ENCODE assay signal across 19 cellular contexts in genomic region chr1:64877598-64877997, GRCh38.
DNase-seq lines count a peak whose midpoint lies in the region; ATAC-seq and TF ChIP-seq lines count a peak whose summit lies in the region.
"Had no signal": no experiment of that assay in that cellular context is flagged by ENCODE, and none has a peak within 500 bp of the region (broad histone marks: within the 10 kb centered on the region; RNA-seq: fewer than 3 reads in every experiment).

No MANE protein-coding gene starts in this region.

- 81 to 100% methylated on average over 1 of the region's 1 CpG for WGBS in endodermal cell (ENCODE audit: insufficient coverage in 1 of 2, insufficient read length in 1 of 2), 2 experiments

- intact Hi-C loops in OCI-LY7 (cut with micrococcal nuclease; ENCODE audit: unreplicated experiment), result no loop called here

- no peaks in the 10 kb centered on the region for H3K27me3 ChIP-seq in endodermal cell (ENCODE audit: control insufficient read depth, insufficient read depth, low read length, poor library complexity, severe bottlenecking)
- H3K27me3 ChIP-seq: thyroid gland had no signal

- no peak overlapping the region for H3K4me3 ChIP-seq in OCI-LY7 (ENCODE audit: low read depth, low read length, poor library complexity, severe bottlenecking)
- H3K4me3 ChIP-seq in endodermal cell (ENCODE audit: low read length), result no peak overlapping the region
- H3K4me3 ChIP-seq: GM23248, thyroid gland had no signal

- peaks cover 68% of the 10 kb centered on the region for H3K4me1 Mint-ChIP-seq in activated naive CD8-positive, alpha-beta T cell (ENCODE audit: low read depth)
- H3K4me1 Mint-ChIP-seq in activated naive CD8-positive, alpha-beta T cell treated with anti-CD3 and anti-CD28 coated beads, Interleukin-2, amount 50 U/mL, for 24 hours, result peaks cover 63% of the 10 kb centered on the region
- H3K4me1 Mint-ChIP-seq in endodermal cell, result peaks cover 28% of the 10 kb centered on the region

- H2AFZ ChIP-seq in OCI-LY7 (ENCODE audit: low read length), result no peak overlapping the region
- H2AFZ ChIP-seq: GM23248 had no signal

- H3K9me2 ChIP-seq in OCI-LY7 (ENCODE audit: insufficient read depth, low read length), result no peaks in the 10 kb centered on the region

- H3K9me3 ChIP-seq in OCI-LY7 (ENCODE audit: low read length) (no peaks in the 10 kb centered on the region), endodermal cell (ENCODE audit: control insufficient read depth, low read length) (no peaks in the 10 kb centered on the region)
- H3K9me3 ChIP-seq: thyroid gland had no signal

- H3K27ac Mint-ChIP-seq in activated naive CD8-positive, alpha-beta T cell, result peak overlapping the region; percentile 5
- no peak overlapping the region for H3K27ac Mint-ChIP-seq in activated naive CD8-positive, alpha-beta T cell treated with anti-CD3 and anti-CD28 coated beads, Interleukin-2, amount 50 U/mL, for 24 hours
- peak overlapping the region; percentile 76 for H3K27ac Mint-ChIP-seq in endodermal cell
- H3K27ac Mint-ChIP-seq: nephron progenitor cell had no signal

- H3K36me3 ChIP-seq in OCI-LY7 (ENCODE audit: insufficient read depth, low read length) (peaks cover 86% of the 10 kb centered on the region), endodermal cell (ENCODE audit: control insufficient read depth, insufficient read depth, low read length) (peaks cover 9% of the 10 kb centered on the region)

- POLR2A ChIA-PET in OCI-LY7 (lab: Charles Lee), result interaction anchor here (0.5 to 2.3 kb wide), 5 partner anchors 8 to 1349 kb away, joined by 3 to 8 read pairs (median 4); no protein-coding TSS in a partner anchor

- no peak for ATAC-seq in activated naive CD8-positive, alpha-beta T cell treated with anti-CD3 and anti-CD28 coated beads, Interleukin-2, amount 50 U/mL, for 24 hours

- H3K27me3 Mint-ChIP-seq in activated naive CD8-positive, alpha-beta T cell, result no peaks in the 10 kb centered on the region
- H3K27me3 Mint-ChIP-seq in activated naive CD8-positive, alpha-beta T cell treated with anti-CD3 and anti-CD28 coated beads, Interleukin-2, amount 50 U/mL, for 24 hours, result no peaks in the 10 kb centered on the region
- no peaks in the 10 kb centered on the region for H3K27me3 Mint-ChIP-seq in endodermal cell (ENCODE audit: insufficient read depth)

- peak overlapping the region; percentile 48 for H3K4me3 Mint-ChIP-seq in activated naive CD8-positive, alpha-beta T cell
- H3K4me3 Mint-ChIP-seq in activated naive CD8-positive, alpha-beta T cell treated with anti-CD3 and anti-CD28 coated beads, Interleukin-2, amount 50 U/mL, for 24 hours, result no peak overlapping the region
- no peak overlapping the region for H3K4me3 Mint-ChIP-seq in endodermal cell
- H3K4me3 Mint-ChIP-seq: nephron progenitor cell had no signal

- no peaks in the 10 kb centered on the region for H3K79me2 ChIP-seq in OCI-LY7 (ENCODE audit: insufficient read depth, low read depth, low read length)

- BruUV-seq in OCI-LY7 (replicated peaks; lab: Mats Ljungman, UMichigan), result TSS peak; percentile 30

- no peaks in the 10 kb centered on the region for H3K4me1 ChIP-seq in OCI-LY7 (ENCODE audit: insufficient read depth, low read length, poor library complexity, severe bottlenecking)
- peaks cover 17% of the 10 kb centered on the region for H3K4me1 ChIP-seq in endodermal cell (ENCODE audit: control insufficient read depth, insufficient read depth, low read length)
- H3K4me1 ChIP-seq: thyroid gland had no signal

- TF ChIP-seq CTCF in OCI-LY7 (conservative IDR thresholded peaks at IDR 0.05; ENCODE audit: low read length) (no peak), endodermal cell (conservative IDR thresholded peaks at IDR 0.05) (no peak)

- H3K27ac ChIP-seq in OCI-LY7 (ENCODE audit: low read depth, low read length, poor library complexity, severe bottlenecking) (no peak overlapping the region), endodermal cell (ENCODE audit: low read depth, low read length) (no peak overlapping the region)
- H3K27ac ChIP-seq: GM23248, thyroid gland had no signal

- H3K36me3 Mint-ChIP-seq in activated naive CD8-positive, alpha-beta T cell, result peaks cover 19% of the 10 kb centered on the region
- H3K36me3 Mint-ChIP-seq in activated naive CD8-positive, alpha-beta T cell treated with anti-CD3 and anti-CD28 coated beads, Interleukin-2, amount 50 U/mL, for 24 hours (ENCODE audit: low read depth), result peaks cover 43% of the 10 kb centered on the region
- peaks cover 10% of the 10 kb centered on the region for H3K36me3 Mint-ChIP-seq in endodermal cell (ENCODE audit: low read depth)

- no peaks in the 10 kb centered on the region for H4K20me1 ChIP-seq in OCI-LY7 (ENCODE audit: insufficient read depth, low read length)

- H3K9me3 Mint-ChIP-seq in activated naive CD8-positive, alpha-beta T cell (ENCODE audit: low read depth), result no peaks in the 10 kb centered on the region
- H3K9me3 Mint-ChIP-seq in activated naive CD8-positive, alpha-beta T cell treated with anti-CD3 and anti-CD28 coated beads, Interleukin-2, amount 50 U/mL, for 24 hours, result no peaks in the 10 kb centered on the region
- H3K9me3 Mint-ChIP-seq in endodermal cell, result no peaks in the 10 kb centered on the region
- H3K9me3 Mint-ChIP-seq: nephron progenitor cell had no signal

- DNase-seq in activated naive CD8-positive, alpha-beta T cell treated with anti-CD3 and anti-CD28 coated beads, Interleukin-2, amount 50 U/mL, for 24 hours, result no peak
- DNase-seq in OCI-LY7 (ENCODE audit: low spot score) (no peak), endodermal cell (no peak), NCI-H1436 treated with DMSO at 0.1 percent for 48 hours (lab: John Stamatoyannopoulos, UW) (no peak), NCI-H128 (lab: John Stamatoyannopoulos, UW; ENCODE audit: unreplicated experiment) (no peak), mucosa of gallbladder (ENCODE audit: low spot score) (no peak)
- DNase-seq: activated effector memory CD4-positive, alpha-beta T cell treated with Interleukin-2 at 50 U/mL for 16 hours; COR-L47; GM23248; KBM-7; kidney glomerular epithelial cell; mesendoderm; NCI-H187; NCI-H774; nephron progenitor cell; posterior cingulate gyrus; SHP77; thyroid gland had no signal

- H3K4me2 ChIP-seq in OCI-LY7 (ENCODE audit: low read length), result no peak overlapping the region

- CTCF ChIA-PET in OCI-LY7 (lab: Charles Lee; ENCODE audit: unreplicated experiment), result interaction anchor here (1.5 kb wide), 1 partner anchor 10 kb away, joined by 6 read pairs; no protein-coding TSS in a partner anchor

- H3K9ac ChIP-seq in endodermal cell (ENCODE audit: extremely low read depth, low read length, poor library complexity, severe bottlenecking), result no peak overlapping the region
- H3K9ac ChIP-seq: GM23248 had no signal
